ENCODE assay signal across 17 cellular contexts in genomic region chr7:151721236-151721635, GRCh38.
DNase-seq lines count a peak whose midpoint lies in the region; ATAC-seq, FAIRE-seq and TF ChIP-seq lines count a peak whose summit lies in the region.
"Had no signal": no experiment of that assay in that cellular context is flagged by ENCODE, and none has a peak within 500 bp of the region (broad histone marks: within the 10 kb centered on the region; RNA-seq: fewer than 3 reads in every experiment).

No MANE protein-coding gene starts in this region.

- in situ Hi-C loops in K562 (cut with MboI), result no loop called here

- TF ChIP-seq POLR2A in K562 (conservative IDR thresholded peaks at IDR 0.05) (no peak), ovary (IDR thresholded peaks at IDR 0.05) (no peak)

- no TSS peak for BruUV-seq in K562 (replicated peaks; lab: Mats Ljungman, UMichigan)

- ATAC-seq in K562, result peak; percentile 12; the same call in 1 of the 3 replicates
- no peak for ATAC-seq in HG03565 (IDR thresholded peaks at IDR 0.05; ENCODE audit: unreplicated experiment)

- WGBS in K562 (ENCODE audit: insufficient coverage, low coverage, missing lambda C conversion rate), result 6% methylated on average over 11 of the region's 11 CpGs
- 79 to 89% (median 83%) methylated on average over 11 of the region's 11 CpGs for WGBS in ovary, 3 donors

- H3K9me3 ChIP-seq in BLaER1, result no peaks in the 10 kb centered on the region
- no peaks in the 10 kb centered on the region for H3K9me3 ChIP-seq in K562 (replicated peaks; ENCODE audit: control insufficient read depth, insufficient read depth, low read depth, low read length)
- H3K9me3 ChIP-seq in right atrium auricular region, result no peaks in the 10 kb centered on the region
- H3K9me3 ChIP-seq in ovary, result no peaks in the 10 kb centered on the region
- H3K9me3 ChIP-seq: Caco-2 had no signal

- no peaks in the 10 kb centered on the region for H4K20me1 ChIP-seq in BLaER1
- peaks cover 5% of the 10 kb centered on the region; the same call in 1 of the 2 replicates for H4K20me1 ChIP-seq in K562 (replicated peaks; ENCODE audit: control insufficient read depth, insufficient read depth, low read length)

- TF ChIP-seq CTCF in K562 (IDR thresholded peaks at IDR 0.05 in 2 of 3, conservative IDR thresholded peaks at IDR 0.05 in 1 of 3; ENCODE audit: insufficient read depth in 2 of 3, low read depth in 1 of 3, low read length in 3 of 3) (no peak), right atrium auricular region (IDR thresholded peaks at IDR 0.05) (no peak), ovary (IDR thresholded peaks at IDR 0.05) (no peak)

- POLR2A ChIA-PET in K562 (lab: Yijun Ruan, JAX), result interaction anchor here (0.6 kb wide), 1 partner anchor 14 kb away, joined by 3 read pairs; no protein-coding TSS in a partner anchor

- intact Hi-C loops in K562 (cut with micrococcal nuclease) (no loop called here), ovary (cut with DNase I) (loop anchor here in 1 of 4 donors (5.0 kb wide), 1 partner anchor 89 kb away; no protein-coding TSS in a partner anchor), posterior vena cava (cut with DNase I) (no loop called here)

- FAIRE-seq in K562 (lab: Jason Lieb, UNC), result no peak
- FAIRE-seq: G401.6 had no signal

- no peaks in the 10 kb centered on the region for H3K27me3 ChIP-seq in BLaER1
- H3K27me3 ChIP-seq in K562 (ENCODE audit: control insufficient read depth in 2 of 2, insufficient read depth in 2 of 2, low read length in 2 of 2), result peaks cover 65 to 94% of the 10 kb centered on the region in 2 experiments
- no peaks in the 10 kb centered on the region for H3K27me3 ChIP-seq in right atrium auricular region
- H3K27me3 ChIP-seq in ovary, result no peaks in the 10 kb centered on the region

- TF ChIP-seq EP300 in K562 (IDR thresholded peaks at IDR 0.05; ENCODE audit: low read length) (no peak), ovary (IDR thresholded peaks at IDR 0.05) (no peak)

- no peaks in the 10 kb centered on the region for H3K36me3 ChIP-seq in BLaER1
- no peaks in the 10 kb centered on the region for H3K36me3 ChIP-seq in K562 (ENCODE audit: control insufficient read depth, insufficient read depth, low read length)
- no peaks in the 10 kb centered on the region for H3K36me3 ChIP-seq in right atrium auricular region
- H3K36me3 ChIP-seq in ovary, result no peaks in the 10 kb centered on the region

- peaks cover 3% of the 10 kb centered on the region for H3K9me1 ChIP-seq in K562 (ENCODE audit: control insufficient read depth, insufficient read depth, low read length)

- CTCF ChIA-PET in K562 (lab: Yijun Ruan, JAX; ENCODE audit: low intra/inter-chr PET ratio), result no interaction called here

- peak overlapping the region; percentile 94 for H3K4me2 ChIP-seq in BLaER1
- H3K4me2 ChIP-seq in K562 (ENCODE audit: insufficient read depth, low read length), result no peak overlapping the region
- H3K4me2 ChIP-seq: PC-9 had no signal

- no peak overlapping the region for H2AFZ ChIP-seq in K562 (ENCODE audit: low read depth, low read length)
- H2AFZ ChIP-seq: PC-9 had no signal

- H3K4me3 ChIP-seq in BLaER1 (no peak overlapping the region), K562 (no peak overlapping the region), right atrium auricular region (no peak overlapping the region), ovary (no peak overlapping the region)
- H3K4me3 ChIP-seq: PC-9 had no signal

- peaks cover 73% of the 10 kb centered on the region for H3K4me1 ChIP-seq in BLaER1
- H3K4me1 ChIP-seq in K562 (replicated peaks in 1 of 2; ENCODE audit: control insufficient read depth in 2 of 2, insufficient read depth in 2 of 2, low read length in 2 of 2), result peaks cover 0 to 9% of the 10 kb centered on the region in 2 experiments; a peak in 1 of 5 replicates
- peaks cover 0 to 91% of the 10 kb centered on the region in 2 donors for H3K4me1 ChIP-seq in right atrium auricular region
- H3K4me1 ChIP-seq in ovary (ENCODE audit: insufficient read depth), result peaks cover 19% of the 10 kb centered on the region

- no peak for TF ChIP-seq RAD21 in K562 (CRISPR knock-in tag; conservative IDR thresholded peaks at IDR 0.05 in 1 of 2, IDR thresholded peaks at IDR 0.05 in 1 of 2)

- H3K27ac ChIP-seq in BLaER1, result peak overlapping the region; percentile 52; the same call in 1 of the 2 replicates
- H3K27ac ChIP-seq in K562 (ENCODE audit: extremely low read depth, low read depth, low read length), result no peak overlapping the region
- peak overlapping the region; percentile 87 to 91 for H3K27ac ChIP-seq in right atrium auricular region
- H3K27ac ChIP-seq in ovary, result peak overlapping the region; percentile 6 to 25
- H3K27ac ChIP-seq: PC-9 had no signal

- H3K9ac ChIP-seq in BLaER1 (no peak overlapping the region), K562 (ENCODE audit: insufficient read depth in 1 of 2, low read depth in 2 of 2, low read length in 2 of 2) (no peak overlapping the region)

- no peaks in the 10 kb centered on the region for H3K79me2 ChIP-seq in K562 (ENCODE audit: control insufficient read depth, insufficient read depth, low read length)

- no peak for DNase-seq in K562 (ENCODE audit: extremely low read depth in 1 of 4, low spot score in 3 of 4)
- DNase-seq in right atrium auricular region (ENCODE audit: low spot score), result no peak
- DNase-seq in ovary, result no peak
- DNase-seq in posterior vena cava (ENCODE audit: low spot score), result no peak
- no peak for DNase-seq in stimulated activated CD4-positive, alpha-beta T cell treated with anti-CD3 and anti-CD28 coated beads, Interleukin-2, amount 100 ng/mL, for 24 hours
- no peak for DNase-seq in stimulated activated CD4-positive, alpha-beta T cell treated with anti-CD3 and anti-CD28 coated beads, Interleukin-4, amount 100 ng/mL, for 4 hours
- DNase-seq: CD4-positive, alpha-beta T cell; H9; NCI-H1436; NCI-H2029 treated with DMSO at 0.1 percent for 48 hours; NCI-H2171; NCI-H526 had no signal

TF ChIP-seq in K562, 482 proteins besides CTCF, POLR2A, EP300 and RAD21 (continues in another document):
- TF ChIP-seq STAT6 (CRISPR knock-in tag; IDR thresholded peaks at IDR 0.05), result no peak
- no peak for TF ChIP-seq COPS2 (conservative IDR thresholded peaks at IDR 0.05)
- no peak for TF ChIP-seq CHAMP1 (IDR thresholded peaks at IDR 0.05)
- TF ChIP-seq POLR2G (IDR thresholded peaks at IDR 0.05; ENCODE audit: low read depth, low read length), result no peak
- TF ChIP-seq MTF1 (CRISPR knock-in tag; IDR thresholded peaks at IDR 0.05; ENCODE audit: borderline replicate concordance), result no peak
- no peak for TF ChIP-seq HOMEZ (CRISPR knock-in tag; IDR thresholded peaks at IDR 0.05)
- TF ChIP-seq ZNF699 (CRISPR knock-in tag; IDR thresholded peaks at IDR 0.05; ENCODE audit: insufficient replicate concordance), result no peak
- no peak for TF ChIP-seq SMAD4 (CRISPR knock-in tag; conservative IDR thresholded peaks at IDR 0.05)
- no peak for TF ChIP-seq ELF4 (CRISPR knock-in tag; IDR thresholded peaks at IDR 0.05)
- TF ChIP-seq ZNF311 (CRISPR knock-in tag; IDR thresholded peaks at IDR 0.05), result no peak
- TF ChIP-seq RNF2 (IDR thresholded peaks at IDR 0.05), result no peak
- TF ChIP-seq RCOR1 (IDR thresholded peaks at IDR 0.05; ENCODE audit: borderline replicate concordance in 1 of 2, low read depth in 2 of 2, low read length in 2 of 2), result no peak
- TF ChIP-seq EGR1 (conservative IDR thresholded peaks at IDR 0.05), result no peak
